9 cellular contexts compared by ENCODE assay signal in the genomic region with DNA sequence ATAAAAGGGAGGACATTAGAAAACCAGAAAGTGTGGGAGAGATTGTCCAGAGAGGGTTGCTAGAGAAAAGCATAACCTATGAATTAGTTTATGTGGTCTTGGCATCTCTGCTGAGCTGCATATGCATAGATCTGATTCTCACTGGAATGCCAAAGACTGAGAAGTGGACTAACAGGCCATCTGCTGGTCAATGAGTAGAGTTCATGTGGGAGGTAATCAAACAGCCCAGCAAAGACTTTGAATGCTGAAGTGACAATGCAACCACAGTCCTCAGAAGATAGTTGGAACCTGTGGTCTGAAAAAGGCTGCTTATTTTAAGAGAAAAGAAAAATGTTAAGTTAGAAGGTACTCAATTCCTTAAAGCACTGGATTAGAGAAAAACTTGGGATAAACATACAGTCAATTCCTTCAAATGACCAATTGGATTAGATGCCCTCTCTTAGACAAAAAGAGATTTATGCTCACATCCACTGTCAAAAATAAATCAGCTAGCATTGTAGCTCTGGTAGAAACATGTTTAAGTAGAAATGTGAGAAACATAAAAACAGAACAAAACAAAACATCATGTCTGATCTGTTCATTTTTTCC.
DNase-seq lines count a peak whose midpoint lies in the region; ATAC-seq, FAIRE-seq and TF ChIP-seq lines count a peak whose summit lies in the region.
"Had no signal": no experiment of that assay in that cellular context is flagged by ENCODE, and none has a peak within 500 bp of the region (broad histone marks: within the 10 kb centered on the region; RNA-seq: fewer than 3 reads in every experiment).

No MANE protein-coding gene starts in this region.

- H2AFZ ChIP-seq in K562 (ENCODE audit: low read depth, low read length): no peak overlapping the region

- H3K9ac ChIP-seq in K562 (ENCODE audit: insufficient read depth in 1 of 2, low read depth in 2 of 2, low read length in 2 of 2): no peak overlapping the region

- BruUV-seq in K562 (replicated peaks; lab: Mats Ljungman, UMichigan): no TSS peak

- no peaks in the 10 kb centered on the region for H3K9me1 ChIP-seq in K562 (ENCODE audit: control insufficient read depth, insufficient read depth, low read length)

- ATAC-seq in GM21619 (IDR thresholded peaks at IDR 0.05; ENCODE audit: unreplicated experiment): peak; percentile 77
- ATAC-seq in K562: no peak
- ATAC-seq in GM18502 (IDR thresholded peaks at IDR 0.05; ENCODE audit: poor library complexity, unreplicated experiment): no peak

- intact Hi-C loops in K562 (cut with micrococcal nuclease): no loop called here

- no peaks in the 10 kb centered on the region for H3K27me3 ChIP-seq in K562 (ENCODE audit: control insufficient read depth in 2 of 2, insufficient read depth in 2 of 2, low read length in 2 of 2)

- CTCF ChIA-PET in K562 (lab: Yijun Ruan, JAX; ENCODE audit: low intra/inter-chr PET ratio): interaction anchor here (0.6 kb wide), 1 partner anchor 344 kb away, joined by 3 read pairs; no protein-coding TSS in a partner anchor

- H3K27ac ChIP-seq in K562 (ENCODE audit: extremely low read depth, low read depth, low read length): no peak overlapping the region

- H4K20me1 ChIP-seq in K562 (replicated peaks; ENCODE audit: control insufficient read depth, insufficient read depth, low read length): no peaks in the 10 kb centered on the region

- H3K4me3 ChIP-seq in K562: no peak overlapping the region

- POLR2A ChIA-PET in K562 (lab: Yijun Ruan, JAX): interaction anchor here (0.7 kb wide), 1 partner anchor 278 kb away, joined by 5 read pairs; no protein-coding TSS in a partner anchor

- H3K4me2 ChIP-seq in K562 (ENCODE audit: insufficient read depth, low read length): no peak overlapping the region

- peak; percentile 30 for DNase-seq in DMS114 treated with DMSO at 0.1 percent for 48 hours (lab: John Stamatoyannopoulos, UW; ENCODE audit: unreplicated experiment)
- peak; percentile 21 for DNase-seq in NCI-H2029 (lab: John Stamatoyannopoulos, UW)
- peak in 1 of 4 experiments; percentile 0 for DNase-seq in K562 (ENCODE audit: extremely low read depth in 1 of 4, low spot score in 3 of 4)
- DNase-seq in osteocyte (ENCODE audit: extremely low spot score, unreplicated experiment): no peak
- no peak for DNase-seq in activated CD8-positive, alpha-beta memory T cell treated with anti-CD3 and anti-CD28 coated beads, Interleukin-2, amount 50 U/mL, for 4 hours
- no peak for DNase-seq in UCSD-AML1 (lab: John Stamatoyannopoulos, UW; ENCODE audit: unreplicated experiment)

- H3K79me2 ChIP-seq in K562 (ENCODE audit: control insufficient read depth, insufficient read depth, low read length): no peaks in the 10 kb centered on the region

- TF ChIP-seq RAD21 in K562 (CRISPR knock-in tag; conservative IDR thresholded peaks at IDR 0.05 in 1 of 2, IDR thresholded peaks at IDR 0.05 in 1 of 2): peak; percentile 28 to 46; a peak in 3 of 4 replicates

- H3K4me1 ChIP-seq in K562 (replicated peaks in 1 of 2; ENCODE audit: control insufficient read depth in 2 of 2, insufficient read depth in 2 of 2, low read length in 2 of 2): no peaks in the 10 kb centered on the region

- no peak for TF ChIP-seq POLR2A in K562 (conservative IDR thresholded peaks at IDR 0.05)

- no peak for FAIRE-seq in K562 (lab: Jason Lieb, UNC)

- no peaks in the 10 kb centered on the region for H3K36me3 ChIP-seq in K562 (ENCODE audit: control insufficient read depth, insufficient read depth, low read length)

- H3K27ac Mint-ChIP-seq in osteocyte (ENCODE audit: unreplicated experiment): no peak overlapping the region
- H3K27ac Mint-ChIP-seq: dendritic cell treated with granulocyte-macrophage colony-stimulating factor and Interleukin-4, amounts not matched to agents 40 ng/mL and 50 ng/mL, for 4 days had no signal

- no peaks in the 10 kb centered on the region for H3K27me3 Mint-ChIP-seq in osteocyte (ENCODE audit: unreplicated experiment)
- H3K27me3 Mint-ChIP-seq: dendritic cell treated with granulocyte-macrophage colony-stimulating factor and Interleukin-4, amounts not matched to agents 40 ng/mL and 50 ng/mL, for 4 days had no signal

- TF ChIP-seq CTCF in K562 (IDR thresholded peaks at IDR 0.05 in 2 of 3, conservative IDR thresholded peaks at IDR 0.05 in 1 of 3; ENCODE audit: insufficient read depth in 2 of 3, low read depth in 1 of 3, low read length in 3 of 3) (no peak), osteocyte (IDR thresholded peaks at IDR 0.05) (peak; percentile 55)

- no peak for TF ChIP-seq EP300 in K562 (IDR thresholded peaks at IDR 0.05; ENCODE audit: low read length)

- no peak overlapping the region for H3K4me3 Mint-ChIP-seq in osteocyte (ENCODE audit: unreplicated experiment)
- H3K4me3 Mint-ChIP-seq: dendritic cell treated with granulocyte-macrophage colony-stimulating factor and Interleukin-4, amounts not matched to agents 40 ng/mL and 50 ng/mL, for 4 days had no signal

- H3K36me3 Mint-ChIP-seq in osteocyte (ENCODE audit: unreplicated experiment): no peaks in the 10 kb centered on the region

- H3K9me3 ChIP-seq in K562 (replicated peaks; ENCODE audit: control insufficient read depth, insufficient read depth, low read depth, low read length): no peaks in the 10 kb centered on the region

- H3K4me1 Mint-ChIP-seq in osteocyte (ENCODE audit: unreplicated experiment): no peaks in the 10 kb centered on the region

- no peaks in the 10 kb centered on the region for H3K9me3 Mint-ChIP-seq in osteocyte (ENCODE audit: unreplicated experiment)

- in situ Hi-C loops in K562 (cut with MboI): no loop called here

TF ChIP-seq in K562, 482 proteins besides CTCF, POLR2A, EP300 and RAD21:
- TF ChIP-seq ZNF124 (CRISPR knock-in tag; IDR thresholded peaks at IDR 0.05): no peak
- TF ChIP-seq ZNF57 (CRISPR knock-in tag; IDR thresholded peaks at IDR 0.05): no peak
- no peak for TF ChIP-seq TCF7L2 (IDR thresholded peaks at IDR 0.05; ENCODE audit: low read depth, low read length)
- TF ChIP-seq SIX5 (IDR thresholded peaks at IDR 0.05; ENCODE audit: borderline replicate concordance in 1 of 2, insufficient read depth in 1 of 2, low read depth in 1 of 2, low read length in 2 of 2): no peak
- TF ChIP-seq, protein P1, sequence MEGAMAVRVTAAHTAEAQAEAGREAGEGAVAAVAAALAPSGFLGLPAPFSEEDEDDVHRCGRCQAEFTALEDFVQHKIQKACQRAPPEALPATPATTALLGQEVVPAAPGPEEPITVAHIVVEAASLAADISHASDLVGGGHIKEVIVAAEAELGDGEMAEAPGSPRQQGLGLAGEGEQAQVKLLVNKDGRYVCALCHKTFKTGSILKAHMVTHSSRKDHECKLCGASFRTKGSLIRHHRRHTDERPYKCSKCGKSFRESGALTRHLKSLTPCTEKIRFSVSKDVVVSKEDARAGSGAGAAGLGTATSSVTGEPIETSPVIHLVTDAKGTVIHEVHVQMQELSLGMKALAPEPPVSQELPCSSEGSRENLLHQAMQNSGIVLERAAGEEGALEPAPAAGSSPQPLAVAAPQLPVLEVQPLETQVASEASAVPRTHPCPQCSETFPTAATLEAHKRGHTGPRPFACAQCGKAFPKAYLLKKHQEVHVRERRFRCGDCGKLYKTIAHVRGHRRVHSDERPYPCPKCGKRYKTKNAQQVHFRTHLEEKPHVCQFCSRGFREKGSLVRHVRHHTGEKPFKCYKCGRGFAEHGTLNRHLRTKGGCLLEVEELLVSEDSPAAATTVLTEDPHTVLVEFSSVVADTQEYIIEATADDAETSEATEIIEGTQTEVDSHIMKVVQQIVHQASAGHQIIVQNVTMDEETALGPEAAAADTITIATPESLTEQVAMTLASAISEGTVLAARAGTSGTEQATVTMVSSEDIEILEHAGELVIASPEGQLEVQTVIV (CRISPR knock-in tag; IDR thresholded peaks at IDR 0.05; ENCODE audit: borderline replicate concordance): no peak
- TF ChIP-seq, protein P2, sequence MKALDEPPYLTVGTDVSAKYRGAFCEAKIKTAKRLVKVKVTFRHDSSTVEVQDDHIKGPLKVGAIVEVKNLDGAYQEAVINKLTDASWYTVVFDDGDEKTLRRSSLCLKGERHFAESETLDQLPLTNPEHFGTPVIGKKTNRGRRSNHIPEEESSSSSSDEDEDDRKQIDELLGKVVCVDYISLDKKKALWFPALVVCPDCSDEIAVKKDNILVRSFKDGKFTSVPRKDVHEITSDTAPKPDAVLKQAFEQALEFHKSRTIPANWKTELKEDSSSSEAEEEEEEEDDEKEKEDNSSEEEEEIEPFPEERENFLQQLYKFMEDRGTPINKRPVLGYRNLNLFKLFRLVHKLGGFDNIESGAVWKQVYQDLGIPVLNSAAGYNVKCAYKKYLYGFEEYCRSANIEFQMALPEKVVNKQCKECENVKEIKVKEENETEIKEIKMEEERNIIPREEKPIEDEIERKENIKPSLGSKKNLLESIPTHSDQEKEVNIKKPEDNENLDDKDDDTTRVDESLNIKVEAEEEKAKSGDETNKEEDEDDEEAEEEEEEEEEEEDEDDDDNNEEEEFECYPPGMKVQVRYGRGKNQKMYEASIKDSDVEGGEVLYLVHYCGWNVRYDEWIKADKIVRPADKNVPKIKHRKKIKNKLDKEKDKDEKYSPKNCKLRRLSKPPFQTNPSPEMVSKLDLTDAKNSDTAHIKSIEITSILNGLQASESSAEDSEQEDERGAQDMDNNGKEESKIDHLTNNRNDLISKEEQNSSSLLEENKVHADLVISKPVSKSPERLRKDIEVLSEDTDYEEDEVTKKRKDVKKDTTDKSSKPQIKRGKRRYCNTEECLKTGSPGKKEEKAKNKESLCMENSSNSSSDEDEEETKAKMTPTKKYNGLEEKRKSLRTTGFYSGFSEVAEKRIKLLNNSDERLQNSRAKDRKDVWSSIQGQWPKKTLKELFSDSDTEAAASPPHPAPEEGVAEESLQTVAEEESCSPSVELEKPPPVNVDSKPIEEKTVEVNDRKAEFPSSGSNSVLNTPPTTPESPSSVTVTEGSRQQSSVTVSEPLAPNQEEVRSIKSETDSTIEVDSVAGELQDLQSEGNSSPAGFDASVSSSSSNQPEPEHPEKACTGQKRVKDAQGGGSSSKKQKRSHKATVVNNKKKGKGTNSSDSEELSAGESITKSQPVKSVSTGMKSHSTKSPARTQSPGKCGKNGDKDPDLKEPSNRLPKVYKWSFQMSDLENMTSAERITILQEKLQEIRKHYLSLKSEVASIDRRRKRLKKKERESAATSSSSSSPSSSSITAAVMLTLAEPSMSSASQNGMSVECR (CRISPR knock-in tag; IDR thresholded peaks at IDR 0.05): no peak
- TF ChIP-seq ZNF431 (CRISPR knock-in tag; IDR thresholded peaks at IDR 0.05): no peak
- no peak for TF ChIP-seq KAT8 (IDR thresholded peaks at IDR 0.05; ENCODE audit: low read depth)

Comparison
In these comparisons a context has a peak if more than half of its experiments do, and no peak if none do; other contexts are left out.
1. DNase-seq: peak in DMS114 treated with DMSO at 0.1 percent for 48 hours (single experiment) and NCI-H2029 (single experiment); none in osteocyte (single experiment), activated CD8-positive, alpha-beta memory T cell treated with anti-CD3 and anti-CD28 coated beads, Interleukin-2, amount 50 U/mL, for 4 hours (single experiment) and UCSD-AML1 (single experiment).